ENCODE assay signal across 8 cellular contexts in the genomic region with DNA sequence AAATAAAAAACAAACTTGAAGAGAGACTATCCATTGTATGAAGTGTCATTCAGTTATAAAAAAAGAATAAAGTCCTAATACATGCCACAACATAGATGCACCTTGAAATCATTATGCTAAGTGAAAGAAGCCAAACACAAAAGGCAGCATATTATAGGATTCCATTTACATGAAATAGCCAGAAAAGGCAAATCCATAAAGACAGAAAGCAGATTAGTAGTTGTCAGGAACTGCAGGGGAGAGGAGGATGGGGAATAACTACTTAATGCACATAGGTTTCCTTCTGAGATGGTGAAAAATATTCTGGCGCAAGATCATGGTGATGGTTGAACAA. TPM values are rescaled to one million over a fixed set of nuclear protein-coding genes. Genes with fewer than 3 reads are reported as not detected.
DNase-seq lines count a peak whose midpoint lies in the region; ATAC-seq and TF ChIP-seq lines count a peak whose summit lies in the region.
"Had no signal": no experiment of that assay in that cellular context is flagged by ENCODE, and none has a peak within 500 bp of the region (broad histone marks: within the 10 kb centered on the region; RNA-seq: fewer than 3 reads in every experiment).

No MANE protein-coding gene starts in this region.

- H3K4me3 ChIP-seq in skeletal muscle satellite cell (ENCODE audit: low read length) = peak overlapping the region; percentile 58

- H3K36me3 ChIP-seq in skeletal muscle satellite cell (ENCODE audit: insufficient read depth, low read length) = no peaks in the 10 kb centered on the region

- H3K9me3 ChIP-seq in skeletal muscle satellite cell (replicated peaks; ENCODE audit: low read length) = no peaks in the 10 kb centered on the region

- peaks cover 29% of the 10 kb centered on the region for H3K4me1 ChIP-seq in skeletal muscle satellite cell (ENCODE audit: control insufficient read depth, insufficient read depth, low read length)

- H3K9ac ChIP-seq in skeletal muscle satellite cell (ENCODE audit: low read depth, low read length) = peak overlapping the region; percentile 48

- ATAC-seq in GM19452 (IDR thresholded peaks at IDR 0.05; ENCODE audit: unreplicated experiment) = peak; percentile 37
- ATAC-seq in HG03039 (IDR thresholded peaks at IDR 0.05; ENCODE audit: unreplicated experiment) = peak; percentile 9

- H3K4me3 Mint-ChIP-seq in activated T-helper 2 cell treated with anti-CD3 and anti-CD28 coated beads, Interferon-gamma antibody, Interleukin-2, Interleukin-4, amounts not matched to agents 10 μg/mL and 5 μg/mL and 100 μg/mL, durations not matched to agents 14 hours and 24 hours and 36 hours (ENCODE audit: low read depth) = peak overlapping the region; percentile 56
- no peak overlapping the region for H3K4me3 Mint-ChIP-seq in mesothelial cell of epicardium

- peaks cover 14% of the 10 kb centered on the region for H3K4me1 Mint-ChIP-seq in activated T-helper 2 cell treated with anti-CD3 and anti-CD28 coated beads, Interferon-gamma antibody, Interleukin-2, Interleukin-4, amounts not matched to agents 10 μg/mL and 5 μg/mL and 100 μg/mL, durations not matched to agents 14 hours and 24 hours and 36 hours (ENCODE audit: low read depth)
- no peaks in the 10 kb centered on the region for H3K4me1 Mint-ChIP-seq in mesothelial cell of epicardium

- peaks cover 2% of the 10 kb centered on the region for H3K27me3 Mint-ChIP-seq in activated T-helper 2 cell treated with anti-CD3 and anti-CD28 coated beads, Interferon-gamma antibody, Interleukin-2, Interleukin-4, amounts not matched to agents 10 μg/mL and 5 μg/mL and 100 μg/mL, durations not matched to agents 14 hours and 24 hours and 36 hours (ENCODE audit: low read depth)
- peaks cover 4% of the 10 kb centered on the region for H3K27me3 Mint-ChIP-seq in mesothelial cell of epicardium (ENCODE audit: low read depth)

- H3K4me2 ChIP-seq in skeletal muscle satellite cell (ENCODE audit: low read length) = peak overlapping the region; percentile 80

- H3K27ac Mint-ChIP-seq in activated T-helper 2 cell treated with anti-CD3 and anti-CD28 coated beads, Interferon-gamma antibody, Interleukin-2, Interleukin-4, amounts not matched to agents 10 μg/mL and 5 μg/mL and 100 μg/mL, durations not matched to agents 14 hours and 24 hours and 36 hours = peak overlapping the region; percentile 23
- H3K27ac Mint-ChIP-seq in mesothelial cell of epicardium = no peak overlapping the region

- no peaks in the 10 kb centered on the region for H3K27me3 ChIP-seq in skeletal muscle satellite cell (ENCODE audit: control insufficient read depth, insufficient read depth, low read length)

- H3K9me3 Mint-ChIP-seq in activated T-helper 2 cell treated with anti-CD3 and anti-CD28 coated beads, Interferon-gamma antibody, Interleukin-2, Interleukin-4, amounts not matched to agents 10 μg/mL and 5 μg/mL and 100 μg/mL, durations not matched to agents 14 hours and 24 hours and 36 hours = peaks cover 4% of the 10 kb centered on the region
- H3K9me3 Mint-ChIP-seq in mesothelial cell of epicardium = peaks cover 7% of the 10 kb centered on the region

- no peak for TF ChIP-seq CTCF in mesothelial cell of epicardium (IDR thresholded peaks at IDR 0.05; ENCODE audit: unreplicated experiment)

- no peaks in the 10 kb centered on the region for H3K36me3 Mint-ChIP-seq in activated T-helper 2 cell treated with anti-CD3 and anti-CD28 coated beads, Interferon-gamma antibody, Interleukin-2, Interleukin-4, amounts not matched to agents 10 μg/mL and 5 μg/mL and 100 μg/mL, durations not matched to agents 14 hours and 24 hours and 36 hours (ENCODE audit: low read depth)
- no peaks in the 10 kb centered on the region for H3K36me3 Mint-ChIP-seq in mesothelial cell of epicardium

- intact Hi-C loops in activated T-helper 2 cell treated with anti-CD3 and anti-CD28 coated beads, Interferon-gamma antibody, Interleukin-2, Interleukin-4, amounts not matched to agents 10 μg/mL and 5 μg/mL and 100 μg/mL, durations not matched to agents 14 hours and 24 hours and 36 hours (cut with micrococcal nuclease) = no loop called here

- no peak for DNase-seq in activated T-helper 2 cell treated with anti-CD3 and anti-CD28 coated beads, Interferon-gamma antibody, Interleukin-2, Interleukin-4, amounts not matched to agents 10 μg/mL and 5 μg/mL and 100 μg/mL, durations not matched to agents 14 hours and 24 hours and 36 hours (ENCODE audit: low spot score)
- DNase-seq in mesothelial cell of epicardium (ENCODE audit: low spot score in 2 of 2, unreplicated experiment in 2 of 2) = no peak
- DNase-seq in AG20443 (ENCODE audit: low spot score) = no peak
- DNase-seq in NCI-H2171 (lab: John Stamatoyannopoulos, UW) = no peak

RNA-seq across cellular contexts. Expression of gene PON1, which starts 6.6 kb away (rescaled TPM):
- not detected in 2 replicates for total RNA-seq in activated T-helper 2 cell treated with anti-CD3 and anti-CD28 coated beads, Interferon-gamma antibody, Interleukin-2, Interleukin-4, amounts not matched to agents 10 μg/mL and 5 μg/mL and 100 μg/mL, durations not matched to agents 14 hours and 24 hours and 36 hours
- not detected in 2 replicates for total RNA-seq in skeletal muscle satellite cell (2012; rRNA removed)
- not detected in 3 replicates for total RNA-seq in mesothelial cell of epicardium
- total RNA-seq: renal cortical epithelial cell had no signal
